In genomic region chr10:71725998-71726672, GRCh38 we compare ENCODE assay signal across 2 cellular contexts.
TF ChIP-seq lines count a peak whose summit lies in the region.

No MANE protein-coding gene starts in this region.

TF ChIP-seq in SK-N-SH treated with all-trans-retinoic acid at 6 μM for 48 hours, 23 proteins besides CTCF, POLR2A, EP300 and RAD21:
- TF ChIP-seq OSR1 (CRISPR knock-in tag; IDR thresholded peaks at IDR 0.05) = no peak
- 0 out of 2 replicates have a peak, but pooled peaks have one; percentile 25 for TF ChIP-seq ZNF70 (CRISPR knock-in tag; IDR thresholded peaks at IDR 0.05)
- TF ChIP-seq GLIS3 (CRISPR knock-in tag; IDR thresholded peaks at IDR 0.05) = no peak
- TF ChIP-seq ZFP3 (CRISPR knock-in tag; IDR thresholded peaks at IDR 0.05) = no peak
- TF ChIP-seq ZFP30 (CRISPR knock-in tag; IDR thresholded peaks at IDR 0.05) = no peak
- TF ChIP-seq ARNTL (CRISPR knock-in tag; IDR thresholded peaks at IDR 0.05; ENCODE audit: borderline replicate concordance, low read depth) = no peak

TF ChIP-seq in K562, 482 proteins besides CTCF, POLR2A, EP300 and RAD21:
- TF ChIP-seq ARID1B (IDR thresholded peaks at IDR 0.05) (0 out of 2 replicates have a peak, but pooled peaks have one; percentile 9), ZBTB7A (IDR thresholded peaks at IDR 0.05; ENCODE audit: borderline replicate concordance, control insufficient read depth, low read depth, low read length) (peak; percentile 66; the same call in 1 of the 2 replicates), TCFL5 (CRISPR knock-in tag; conservative IDR thresholded peaks at IDR 0.05) (no peak), RCOR1 (IDR thresholded peaks at IDR 0.05; ENCODE audit: borderline replicate concordance in 1 of 2, low read depth in 2 of 2, low read length in 2 of 2) (peak in 1 of 2 experiments; percentile 37; a peak in 1 of 4 replicates), SMC3 (conservative IDR thresholded peaks at IDR 0.05; ENCODE audit: insufficient read depth, low read depth, low read length) (0 out of 2 replicates have a peak, but pooled peaks have one; percentile 8), ATF3 (IDR thresholded peaks at IDR 0.05) (peak; percentile 18; the same call in 1 of the 2 replicates), ATF3 (CRISPR knock-in tag; conservative IDR thresholded peaks at IDR 0.05) (no peak), ZNF584 (CRISPR knock-in tag; IDR thresholded peaks at IDR 0.05; ENCODE audit: low read depth) (no peak), GATA2 (CRISPR knock-in tag; IDR thresholded peaks at IDR 0.05) (peak; percentile 48), EGR1 (conservative IDR thresholded peaks at IDR 0.05) (peak; percentile 67)
